Comparison of ENCODE assay signal across 1 cellular context in genomic region chr12:98126637-98127335, GRCh38.
TF ChIP-seq lines count a peak whose summit lies in the region.

No MANE protein-coding gene starts in this region.

TF ChIP-seq in GM12878, 131 proteins besides CTCF, POLR2A, EP300 and RAD21 (continued from another document):
- TF ChIP-seq NKRF (conservative IDR thresholded peaks at IDR 0.05) (no peak), ZNF207 (IDR thresholded peaks at IDR 0.05; ENCODE audit: borderline replicate concordance) (no peak), ELK1 (IDR thresholded peaks at IDR 0.05; ENCODE audit: low read depth, low read length) (no peak), ZBTB33 (IDR thresholded peaks at IDR 0.05) (0 out of 2 replicates have a peak, but pooled peaks have one; percentile 26), STAT3 (IDR thresholded peaks at IDR 0.05; ENCODE audit: low read depth, low read length) (no peak), MTA2 (IDR thresholded peaks at IDR 0.05; ENCODE audit: low read depth) (peak; percentile 35; the same call in 1 of the 2 replicates)
TF ChIP-seq in GM12878: peak in this region for 3.
